Comparison of ENCODE assay signal across 8 cellular contexts in the genomic region with DNA sequence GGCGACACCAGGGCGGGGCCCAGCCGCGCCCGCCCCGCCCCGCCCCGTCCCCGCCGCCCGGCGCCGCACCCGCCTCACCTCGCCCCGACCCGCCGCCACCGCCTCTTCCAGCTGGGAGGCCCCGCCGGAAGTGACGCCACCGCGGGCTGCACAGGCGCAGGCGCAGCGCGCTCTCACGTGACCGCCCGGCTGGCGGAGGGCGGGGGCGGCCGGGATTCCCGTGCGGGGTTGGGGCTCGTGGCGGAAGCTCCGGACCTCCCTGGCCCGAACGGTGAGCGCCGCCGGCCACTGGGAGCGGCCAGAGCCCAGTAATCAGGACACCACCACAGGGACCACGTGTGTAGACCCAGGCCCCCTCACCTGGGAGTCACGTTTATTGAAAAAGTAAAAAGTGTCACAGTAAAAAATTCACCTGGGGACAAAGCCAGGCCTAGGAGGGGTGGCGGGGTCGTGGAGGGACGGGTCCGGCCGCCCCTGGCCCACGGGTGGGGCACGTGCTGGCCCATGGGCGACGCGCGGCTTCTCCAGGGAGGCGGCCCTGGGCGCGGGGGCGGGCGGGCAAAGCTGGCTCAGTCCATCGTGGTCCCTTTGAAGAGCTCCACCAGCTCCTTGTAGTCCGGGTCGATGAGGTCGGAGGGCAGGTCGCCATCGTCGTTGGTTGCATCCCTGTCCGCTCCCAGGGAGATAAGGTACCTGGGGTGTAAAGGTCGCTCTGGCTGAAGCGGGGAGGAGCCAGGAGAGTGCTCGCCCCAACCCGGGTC. TPM values are rescaled to one million over a fixed set of nuclear protein-coding genes. Genes with fewer than 3 reads are reported as not detected.
A peak's percentile ranks its signal among the peaks of the same experiment; 100 is the strongest.
DNase-seq lines count a peak whose midpoint lies in the region; ATAC-seq lines count a peak whose summit lies in the region.

A gene with protein sequence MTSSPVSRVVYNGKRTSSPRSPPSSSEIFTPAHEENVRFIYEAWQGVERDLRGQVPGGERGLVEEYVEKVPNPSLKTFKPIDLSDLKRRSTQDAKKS (minus strand): TSS at position 132 of the 761 bp plus-strand sequence. CDS start 8,785 bp downstream, outside the sequence.

- peak; percentile 78 for ATAC-seq in GM19463 (IDR thresholded peaks at IDR 0.05; ENCODE audit: unreplicated experiment)

- peak; percentile 98 for DNase-seq in CD1c-positive myeloid dendritic cell (ENCODE audit: extremely low spot score)
- DNase-seq in HT-29 (ENCODE audit: low spot score) = peak; percentile 93
- peak; percentile 92 for DNase-seq in NK-92 treated with Interleukin-12 subunit alpha and Interleukin-12 subunit beta, amount 100 ng/mL, for 24 hours (lab: John Stamatoyannopoulos, UW)
- peak; percentile 98 for DNase-seq in activated CD8-positive, alpha-beta memory T cell treated with anti-CD3 and anti-CD28 coated beads for 24 hours
- peak; percentile 84 for DNase-seq in effector CD8-positive, alpha-beta T cell (lab: John Stamatoyannopoulos, UW)
- peak; percentile 94 to 98 for DNase-seq in lung microvascular endothelial cell (ENCODE audit: low read depth in 2 of 2)
- peak; percentile 89 to 96 (median 92) for DNase-seq in stimulated activated CD4-positive, alpha-beta T cell treated with anti-CD3 and anti-CD28 coated beads, TNF-alpha, amount 100 ng/mL, for 4 hours (ENCODE audit: low read depth in 3 of 3)

RNA-seq across cellular contexts. Expression of the gene that starts here (rescaled TPM):
- 159 and 160 TPM in 2 replicates for total RNA-seq in HT-29 (2014; rRNA removed; shearing (Covaris generic))
- total RNA-seq in lung microvascular endothelial cell = 93.7 and 178 TPM in 2 replicates

Comparison
In these comparisons a context has a peak if more than half of its experiments do, and no peak if none do; other contexts are left out.
1. Peak in every context shown above with its lines: DNase-seq and ATAC-seq.